Comparison of ENCODE assay signal across 1 cellular context in the genomic region with DNA sequence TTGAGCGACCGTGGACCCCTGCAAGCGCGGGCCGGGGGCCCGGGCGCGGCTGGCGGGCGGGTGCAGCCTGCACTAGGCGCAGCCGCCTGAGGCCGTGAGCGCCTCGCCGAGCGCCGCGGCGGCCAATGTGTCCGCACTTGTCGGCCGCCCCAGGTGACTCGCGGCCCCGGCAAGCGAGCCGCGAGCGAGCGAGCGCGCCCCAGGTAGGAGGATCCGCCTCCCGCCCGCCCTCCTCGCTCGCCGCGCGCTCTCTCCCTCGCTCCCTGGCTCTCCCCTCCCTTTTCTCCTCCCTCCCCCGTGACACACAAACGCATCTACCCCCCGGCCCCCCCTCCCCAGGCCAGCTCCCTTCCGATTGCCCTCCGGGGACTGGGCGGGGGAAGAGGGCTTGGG.
TF ChIP-seq lines count a peak whose summit lies in the region.

TSS of gene WNT7B (minus strand) at position 160 of the 393 bp plus-strand sequence. CDS start 408 bp downstream, outside the sequence.

TF ChIP-seq in K562, 482 proteins besides CTCF, POLR2A, EP300 and RAD21 (continued from another document):
- TF ChIP-seq THAP12 (CRISPR knock-in tag; IDR thresholded peaks at IDR 0.05): no peak
